Comparison of ENCODE assay signal across 7 cellular contexts in genomic region chr7:75268158-75268557, GRCh38.
DNase-seq lines count a peak whose midpoint lies in the region; ATAC-seq and TF ChIP-seq lines count a peak whose summit lies in the region.
"Not testable (repeated sequence)": the region's sequence is repeated elsewhere in the genome, so short reads cannot be mapped to it uniquely, and the experiment has no call there.

No MANE protein-coding gene starts in this region.

- intact Hi-C loops in heart left ventricle (cut with DNase I); left colon (cut with DNase I, micrococcal nuclease); lower lobe of right lung (cut with DNase I); gastrocnemius medialis (cut with DNase I; ENCODE audit: low total_unique reads): not testable (repeated sequence)

- TF ChIP-seq CTCF in RWPE2 (IDR thresholded peaks at IDR 0.05; ENCODE audit: poor library complexity, severe bottlenecking); heart left ventricle (IDR thresholded peaks at IDR 0.05); lower lobe of right lung (IDR thresholded peaks at IDR 0.05); gastrocnemius medialis (IDR thresholded peaks at IDR 0.05 in 4 of 5, conservative IDR thresholded peaks at IDR 0.05 in 1 of 5): not testable (repeated sequence)

- WGBS in heart left ventricle, 4 donors = no CpG with 5 or more reads among the region's 1 CpG

- not testable (repeated sequence) for H3K27ac ChIP-seq in RWPE2 (ENCODE audit: poor library complexity, severe bottlenecking); heart left ventricle; lower lobe of right lung; gastrocnemius medialis

- not testable (repeated sequence) for H3K27me3 ChIP-seq in RWPE2 (ENCODE audit: insufficient read depth, poor library complexity, severe bottlenecking); heart left ventricle; lower lobe of right lung (ENCODE audit: low read depth); gastrocnemius medialis

- not testable (repeated sequence) for H3K4me1 ChIP-seq in RWPE2 (ENCODE audit: insufficient read depth, poor library complexity, severe bottlenecking); heart left ventricle; lower lobe of right lung; gastrocnemius medialis

- H3K36me3 ChIP-seq in RWPE2 (ENCODE audit: low read depth); heart left ventricle; lower lobe of right lung; gastrocnemius medialis: not testable (repeated sequence)

- ATAC-seq in HG03064 (IDR thresholded peaks at IDR 0.05; ENCODE audit: low read depth, unreplicated experiment) (peak; percentile 18), RWPE2 (ENCODE audit: low read depth) (peak; percentile 61; the same call in 2 of the 3 replicates), esophagus mucosa (peak; percentile 65), heart left ventricle (peak in 3 of 4 donors; percentile 74 to 81 (median 80)), left colon (peak; percentile 77), lower lobe of right lung (peak; percentile 59 to 62), gastrocnemius medialis (peak; percentile 77 to 85)

- in situ Hi-C loops in gastrocnemius medialis (cut with MboI; ENCODE audit: low sequenced_read_pairs in 4 of 4) = not testable (repeated sequence)

- not testable (repeated sequence) for H3K4me3 ChIP-seq in RWPE2 (ENCODE audit: severe bottlenecking); heart left ventricle; lower lobe of right lung; gastrocnemius medialis

- not testable (repeated sequence) for H3K9me3 ChIP-seq in RWPE2 (ENCODE audit: severe bottlenecking); heart left ventricle; lower lobe of right lung; gastrocnemius medialis

- TF ChIP-seq POLR2A in heart left ventricle (IDR thresholded peaks at IDR 0.05); gastrocnemius medialis (IDR thresholded peaks at IDR 0.05): not testable (repeated sequence)

- not testable (repeated sequence) for DNase-seq in RWPE2 (ENCODE audit: low spot score); heart left ventricle; left colon; lower lobe of right lung; gastrocnemius medialis

Comparison
In these comparisons a context has a peak if more than half of its experiments do, and no peak if none do; other contexts are left out.
1. ATAC-seq: peak in every context shown above with its lines; median percentile 81 in gastrocnemius medialis; 80 in heart left ventricle; 77 in left colon; 65 in esophagus mucosa; 61 in RWPE2; 60 in lower lobe of right lung; 18 in HG03064.